In genomic region chr1:35930593-35931423, GRCh38 we compare ENCODE assay signal across 1 cellular context.
A peak's percentile ranks its signal among the peaks of the same experiment; 100 is the strongest.
TF ChIP-seq lines count a peak whose summit lies in the region.

Gene AGO3, plus strand, starts transcription at chr1:35931105. Its CDS starts 322 bp downstream, at chr1:35931427.

TF ChIP-seq in K562, 482 proteins besides CTCF, POLR2A, EP300 and RAD21 (continued from another document and continues in another):
- TF ChIP-seq SAP30 (IDR thresholded peaks at IDR 0.05; ENCODE audit: borderline replicate concordance, insufficient read depth, low read depth, low read length, poor library complexity, severe bottlenecking) (peak; percentile 71), ZNF445 (CRISPR knock-in tag; IDR thresholded peaks at IDR 0.05; ENCODE audit: low read depth) (no peak), ZNF655 (CRISPR knock-in tag; IDR thresholded peaks at IDR 0.05) (no peak), TCF3 (CRISPR knock-in tag; IDR thresholded peaks at IDR 0.05) (no peak), TBP (optimal IDR thresholded peaks at IDR 0.05; ENCODE audit: low read depth, low read length) (peak; percentile 84), ZNF133 (CRISPR knock-in tag; IDR thresholded peaks at IDR 0.05) (no peak), ZNF384 (IDR thresholded peaks at IDR 0.05; ENCODE audit: low read depth, low read length) (peak; percentile 36; the same call in 1 of the 2 replicates), IFI16 (CRISPR knock-in tag; IDR thresholded peaks at IDR 0.05) (no peak), CBFB (CRISPR knock-in tag; IDR thresholded peaks at IDR 0.05) (no peak), PPARD (CRISPR knock-in tag; IDR thresholded peaks at IDR 0.05) (no peak), MAFF (IDR thresholded peaks at IDR 0.05; ENCODE audit: low read length) (no peak), SMARCA5 (IDR thresholded peaks at IDR 0.05) (no peak), TSC22D4 (tag; IDR thresholded peaks at IDR 0.05) (no peak), ZNF184 (CRISPR knock-in tag; IDR thresholded peaks at IDR 0.05) (no peak), ZNF282 (CRISPR knock-in tag; IDR thresholded peaks at IDR 0.05) (0 out of 2 replicates have a peak, but pooled peaks have one; percentile 89), ZNF143 (CRISPR knock-in tag; IDR thresholded peaks at IDR 0.05) (0 out of 2 replicates have a peak, but pooled peaks have one; percentile 30), SFPQ (IDR thresholded peaks at IDR 0.05; ENCODE audit: low read depth, low read length) (no peak), ZNF830 (CRISPR knock-in tag; IDR thresholded peaks at IDR 0.05) (peak; percentile 40), KDM4B (IDR thresholded peaks at IDR 0.05; ENCODE audit: borderline replicate concordance in 2 of 2, low read depth in 1 of 2) (peak in 1 of 2 experiments; percentile 98; a peak in 3 of 4 replicates), JUN (IDR thresholded peaks at IDR 0.05; ENCODE audit: borderline replicate concordance, low read depth, low read length) (no peak), JUN (CRISPR knock-in tag; IDR thresholded peaks at IDR 0.05; ENCODE audit: borderline replicate concordance) (peak; percentile 82; the same call in 1 of the 2 replicates), HDAC6 (IDR thresholded peaks at IDR 0.05; ENCODE audit: low read depth, low read length) (no peak), POLR2H (tag; IDR thresholded peaks at IDR 0.05; ENCODE audit: low read depth) (peak; percentile 90), YY1 (IDR thresholded peaks at IDR 0.05; ENCODE audit: borderline replicate concordance in 1 of 3, control insufficient read depth in 1 of 3, extremely low read depth in 1 of 3, insufficient read depth in 3 of 3, insufficient read length in 1 of 3, insufficient replicate concordance in 2 of 3, low read depth in 1 of 3, low read length in 2 of 3) (peak in 2 of 3 experiments; percentile 67 to 71), KDM1A (IDR thresholded peaks at IDR 0.05) (no peak), PML (IDR thresholded peaks at IDR 0.05; ENCODE audit: low read length) (peak; percentile 55; the same call in 1 of the 2 replicates), HNRNPL (IDR thresholded peaks at IDR 0.05; ENCODE audit: low read depth, low read length) (peak; percentile 55), POU5F1 (IDR thresholded peaks at IDR 0.05; ENCODE audit: borderline replicate concordance, low read depth, low read length, partially characterized antibody) (no peak), LEF1 (IDR thresholded peaks at IDR 0.05) (no peak), SP1 (CRISPR knock-in tag; IDR thresholded peaks at IDR 0.05) (peak; percentile 68; the same call in 1 of the 2 replicates), ESRRB (CRISPR knock-in tag; IDR thresholded peaks at IDR 0.05; ENCODE audit: borderline replicate concordance) (no peak), SIRT6 (IDR thresholded peaks at IDR 0.05; ENCODE audit: low read depth, low read length) (no peak), ZFP1 (CRISPR knock-in tag; IDR thresholded peaks at IDR 0.05) (no peak), ZNF408 (CRISPR knock-in tag; IDR thresholded peaks at IDR 0.05; ENCODE audit: low read depth) (no peak), ZNF77 (CRISPR knock-in tag; IDR thresholded peaks at IDR 0.05) (no peak)
- TF ChIP-seq, protein P1, sequence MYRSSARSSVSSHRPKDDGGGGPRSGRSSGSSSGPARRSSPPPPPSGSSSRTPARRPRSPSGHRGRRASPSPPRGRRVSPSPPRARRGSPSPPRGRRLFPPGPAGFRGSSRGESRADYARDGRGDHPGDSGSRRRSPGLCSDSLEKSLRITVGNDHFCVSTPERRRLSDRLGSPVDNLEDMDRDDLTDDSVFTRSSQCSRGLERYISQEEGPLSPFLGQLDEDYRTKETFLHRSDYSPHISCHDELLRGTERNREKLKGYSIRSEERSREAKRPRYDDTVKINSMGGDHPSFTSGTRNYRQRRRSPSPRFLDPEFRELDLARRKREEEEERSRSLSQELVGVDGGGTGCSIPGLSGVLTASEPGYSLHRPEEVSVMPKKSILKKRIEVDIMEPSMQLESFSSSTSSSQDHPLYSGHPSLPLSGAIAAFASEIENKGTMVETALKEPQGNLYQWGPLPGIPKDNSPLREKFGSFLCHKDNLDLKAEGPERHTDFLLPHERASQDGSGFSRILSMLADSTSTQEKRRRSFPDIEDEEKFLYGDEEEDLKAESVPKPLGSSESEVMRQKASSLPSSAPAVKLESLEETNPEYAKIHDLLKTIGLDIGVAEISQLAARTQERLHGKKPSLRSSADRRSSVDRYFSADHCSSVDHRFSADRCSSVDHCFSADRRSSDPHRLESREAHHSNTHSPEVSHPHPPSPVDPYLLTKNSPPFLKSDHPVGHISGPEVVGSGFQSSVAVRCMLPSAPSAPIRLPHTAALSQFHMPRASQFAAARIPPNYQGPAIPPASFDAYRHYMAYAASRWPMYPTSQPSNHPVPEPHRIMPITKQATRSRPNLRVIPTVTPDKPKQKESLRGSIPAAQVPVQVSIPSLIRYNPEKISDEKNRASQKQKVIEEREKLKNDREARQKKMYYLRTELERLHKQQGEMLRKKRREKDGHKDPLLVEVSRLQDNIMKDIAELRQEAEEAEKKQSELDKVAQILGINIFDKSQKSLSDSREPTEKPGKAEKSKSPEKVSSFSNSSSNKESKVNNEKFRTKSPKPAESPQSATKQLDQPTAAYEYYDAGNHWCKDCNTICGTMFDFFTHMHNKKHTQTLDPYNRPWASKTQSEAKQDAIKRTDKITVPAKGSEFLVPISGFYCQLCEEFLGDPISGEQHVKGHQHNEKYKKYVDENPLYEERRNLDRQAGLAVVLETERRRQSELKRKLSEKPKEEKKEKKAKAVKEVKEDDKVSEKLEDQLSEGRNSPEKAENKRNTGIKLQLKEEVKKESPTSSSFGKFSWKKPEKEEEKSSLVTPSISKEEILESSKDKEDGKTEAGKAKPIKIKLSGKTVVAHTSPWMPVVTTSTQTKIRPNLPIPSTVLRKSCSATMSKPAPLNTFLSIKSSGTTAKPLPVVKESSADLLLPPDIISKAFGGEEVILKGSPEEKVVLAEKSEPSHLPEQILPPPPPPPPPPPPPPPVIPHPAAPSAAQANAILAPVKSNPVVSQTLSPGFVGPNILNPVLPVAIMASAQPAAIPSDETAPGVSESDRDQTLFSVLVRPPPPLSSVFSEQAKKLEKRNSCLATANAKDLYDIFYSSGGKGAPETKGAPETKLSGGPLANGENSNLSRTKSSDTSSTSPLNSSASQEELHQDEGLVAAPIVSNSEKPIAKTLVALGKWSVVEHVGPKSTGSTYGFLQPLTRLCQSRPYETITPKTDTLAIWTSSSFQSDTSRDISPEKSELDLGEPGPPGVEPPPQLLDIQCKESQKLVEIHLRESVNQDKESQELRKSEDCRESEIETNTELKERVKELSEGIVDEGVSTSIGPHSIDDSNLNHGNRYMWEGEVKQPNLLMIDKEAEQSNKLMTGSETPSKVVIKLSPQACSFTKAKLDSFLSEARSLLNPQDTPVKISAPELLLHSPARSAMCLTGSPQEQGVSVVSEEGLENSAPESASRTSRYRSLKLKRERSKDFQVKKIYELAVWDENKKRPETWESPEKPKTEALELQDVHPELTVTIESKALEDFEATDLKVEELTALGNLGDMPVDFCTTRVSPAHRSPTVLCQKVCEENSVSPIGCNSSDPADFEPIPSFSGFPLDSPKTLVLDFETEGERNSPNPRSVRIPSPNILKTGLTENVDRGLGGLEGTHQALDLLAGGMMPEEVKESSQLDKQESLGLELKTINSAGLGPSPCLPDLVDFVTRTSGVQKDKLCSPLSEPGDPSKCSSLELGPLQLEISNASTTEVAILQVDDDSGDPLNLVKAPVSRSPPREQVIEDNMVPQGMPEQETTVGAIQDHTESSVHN (IDR thresholded peaks at IDR 0.05; ENCODE audit: borderline replicate concordance in 1 of 2, low read depth in 1 of 2): no peak
- TF ChIP-seq, protein P2, sequence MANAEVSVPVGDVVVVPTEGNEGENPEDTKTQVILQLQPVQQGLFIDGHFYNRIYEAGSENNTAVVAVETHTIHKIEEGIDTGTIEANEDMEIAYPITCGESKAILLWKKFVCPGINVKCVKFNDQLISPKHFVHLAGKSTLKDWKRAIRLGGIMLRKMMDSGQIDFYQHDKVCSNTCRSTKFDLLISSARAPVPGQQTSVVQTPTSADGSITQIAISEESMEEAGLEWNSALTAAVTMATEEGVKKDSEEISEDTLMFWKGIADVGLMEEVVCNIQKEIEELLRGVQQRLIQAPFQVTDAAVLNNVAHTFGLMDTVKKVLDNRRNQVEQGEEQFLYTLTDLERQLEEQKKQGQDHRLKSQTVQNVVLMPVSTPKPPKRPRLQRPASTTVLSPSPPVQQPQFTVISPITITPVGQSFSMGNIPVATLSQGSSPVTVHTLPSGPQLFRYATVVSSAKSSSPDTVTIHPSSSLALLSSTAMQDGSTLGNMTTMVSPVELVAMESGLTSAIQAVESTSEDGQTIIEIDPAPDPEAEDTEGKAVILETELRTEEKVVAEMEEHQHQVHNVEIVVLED (CRISPR knock-in tag; IDR thresholded peaks at IDR 0.05): peak; percentile 73
- TF ChIP-seq, protein P3, sequence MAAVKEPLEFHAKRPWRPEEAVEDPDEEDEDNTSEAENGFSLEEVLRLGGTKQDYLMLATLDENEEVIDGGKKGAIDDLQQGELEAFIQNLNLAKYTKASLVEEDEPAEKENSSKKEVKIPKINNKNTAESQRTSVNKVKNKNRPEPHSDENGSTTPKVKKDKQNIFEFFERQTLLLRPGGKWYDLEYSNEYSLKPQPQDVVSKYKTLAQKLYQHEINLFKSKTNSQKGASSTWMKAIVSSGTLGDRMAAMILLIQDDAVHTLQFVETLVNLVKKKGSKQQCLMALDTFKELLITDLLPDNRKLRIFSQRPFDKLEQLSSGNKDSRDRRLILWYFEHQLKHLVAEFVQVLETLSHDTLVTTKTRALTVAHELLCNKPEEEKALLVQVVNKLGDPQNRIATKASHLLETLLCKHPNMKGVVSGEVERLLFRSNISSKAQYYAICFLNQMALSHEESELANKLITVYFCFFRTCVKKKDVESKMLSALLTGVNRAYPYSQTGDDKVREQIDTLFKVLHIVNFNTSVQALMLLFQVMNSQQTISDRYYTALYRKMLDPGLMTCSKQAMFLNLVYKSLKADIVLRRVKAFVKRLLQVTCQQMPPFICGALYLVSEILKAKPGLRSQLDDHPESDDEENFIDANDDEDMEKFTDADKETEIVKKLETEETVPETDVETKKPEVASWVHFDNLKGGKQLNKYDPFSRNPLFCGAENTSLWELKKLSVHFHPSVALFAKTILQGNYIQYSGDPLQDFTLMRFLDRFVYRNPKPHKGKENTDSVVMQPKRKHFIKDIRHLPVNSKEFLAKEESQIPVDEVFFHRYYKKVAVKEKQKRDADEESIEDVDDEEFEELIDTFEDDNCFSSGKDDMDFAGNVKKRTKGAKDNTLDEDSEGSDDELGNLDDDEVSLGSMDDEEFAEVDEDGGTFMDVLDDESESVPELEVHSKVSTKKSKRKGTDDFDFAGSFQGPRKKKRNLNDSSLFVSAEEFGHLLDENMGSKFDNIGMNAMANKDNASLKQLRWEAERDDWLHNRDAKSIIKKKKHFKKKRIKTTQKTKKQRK (IDR thresholded peaks at IDR 0.05; ENCODE audit: borderline replicate concordance, low read depth, low read length): 0 out of 2 replicates have a peak, but pooled peaks have one; percentile 43
- TF ChIP-seq, protein P4, sequence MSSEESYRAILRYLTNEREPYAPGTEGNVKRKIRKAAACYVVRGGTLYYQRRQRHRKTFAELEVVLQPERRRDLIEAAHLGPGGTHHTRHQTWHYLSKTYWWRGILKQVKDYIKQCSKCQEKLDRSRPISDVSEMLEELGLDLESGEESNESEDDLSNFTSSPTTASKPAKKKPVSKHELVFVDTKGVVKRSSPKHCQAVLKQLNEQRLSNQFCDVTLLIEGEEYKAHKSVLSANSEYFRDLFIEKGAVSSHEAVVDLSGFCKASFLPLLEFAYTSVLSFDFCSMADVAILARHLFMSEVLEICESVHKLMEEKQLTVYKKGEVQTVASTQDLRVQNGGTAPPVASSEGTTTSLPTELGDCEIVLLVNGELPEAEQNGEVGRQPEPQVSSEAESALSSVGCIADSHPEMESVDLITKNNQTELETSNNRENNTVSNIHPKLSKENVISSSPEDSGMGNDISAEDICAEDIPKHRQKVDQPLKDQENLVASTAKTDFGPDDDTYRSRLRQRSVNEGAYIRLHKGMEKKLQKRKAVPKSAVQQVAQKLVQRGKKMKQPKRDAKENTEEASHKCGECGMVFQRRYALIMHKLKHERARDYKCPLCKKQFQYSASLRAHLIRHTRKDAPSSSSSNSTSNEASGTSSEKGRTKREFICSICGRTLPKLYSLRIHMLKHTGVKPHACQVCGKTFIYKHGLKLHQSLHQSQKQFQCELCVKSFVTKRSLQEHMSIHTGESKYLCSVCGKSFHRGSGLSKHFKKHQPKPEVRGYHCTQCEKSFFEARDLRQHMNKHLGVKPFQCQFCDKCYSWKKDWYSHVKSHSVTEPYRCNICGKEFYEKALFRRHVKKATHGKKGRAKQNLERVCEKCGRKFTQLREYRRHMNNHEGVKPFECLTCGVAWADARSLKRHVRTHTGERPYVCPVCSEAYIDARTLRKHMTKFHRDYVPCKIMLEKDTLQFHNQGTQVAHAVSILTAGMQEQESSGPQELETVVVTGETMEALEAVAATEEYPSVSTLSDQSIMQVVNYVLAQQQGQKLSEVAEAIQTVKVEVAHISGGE (CRISPR knock-in tag; IDR thresholded peaks at IDR 0.05): peak in 2 of 3 experiments; percentile 91 to 98; a peak in 4 of 6 replicates
- TF ChIP-seq, protein P5, sequence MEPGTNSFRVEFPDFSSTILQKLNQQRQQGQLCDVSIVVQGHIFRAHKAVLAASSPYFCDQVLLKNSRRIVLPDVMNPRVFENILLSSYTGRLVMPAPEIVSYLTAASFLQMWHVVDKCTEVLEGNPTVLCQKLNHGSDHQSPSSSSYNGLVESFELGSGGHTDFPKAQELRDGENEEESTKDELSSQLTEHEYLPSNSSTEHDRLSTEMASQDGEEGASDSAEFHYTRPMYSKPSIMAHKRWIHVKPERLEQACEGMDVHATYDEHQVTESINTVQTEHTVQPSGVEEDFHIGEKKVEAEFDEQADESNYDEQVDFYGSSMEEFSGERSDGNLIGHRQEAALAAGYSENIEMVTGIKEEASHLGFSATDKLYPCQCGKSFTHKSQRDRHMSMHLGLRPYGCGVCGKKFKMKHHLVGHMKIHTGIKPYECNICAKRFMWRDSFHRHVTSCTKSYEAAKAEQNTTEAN (CRISPR knock-in tag; IDR thresholded peaks at IDR 0.05): peak; percentile 81; the same call in 1 of the 2 replicates
